21 cellular contexts compared by ENCODE assay signal in genomic region chr15:27087651-27088583, GRCh38.
"Had no signal": no experiment of that assay in that cellular context is flagged by ENCODE, and none has a peak within 500 bp of the region (broad histone marks: within the 10 kb centered on the region; RNA-seq: fewer than 3 reads in every experiment).

No MANE protein-coding gene starts in this region.

- H3K36me3 Mint-ChIP-seq: naive B cell; stimulated activated naive B cell treated with anti-CD40 and anti-IgM and Interleukin-4, amounts not matched to agents 10 μg/mL and 1 μg/mL and 100 μg/mL, for 72 hours had no signal

- H3K4me3 Mint-ChIP-seq: nephron progenitor cell; stimulated activated naive B cell treated with anti-CD40 and anti-IgM and Interleukin-4, amounts not matched to agents 10 μg/mL and 1 μg/mL and 100 μg/mL, for 72 hours; stimulated activated naive CD8-positive, alpha-beta T cell treated with anti-CD3 and anti-CD28 coated beads, Interleukin-15, amount 100 ng/mL, for 72 hours had no signal

- H3K27me3 Mint-ChIP-seq: naive B cell; stimulated activated naive B cell treated with anti-CD40 and anti-IgM and Interleukin-4, amounts not matched to agents 10 μg/mL and 1 μg/mL and 100 μg/mL, for 72 hours; stimulated activated naive CD8-positive, alpha-beta T cell treated with anti-CD3 and anti-CD28 coated beads, Interleukin-15, amount 100 ng/mL, for 72 hours had no signal

- FAIRE-seq: frontal cortex, islet of Langerhans had no signal

- H3K9me3 ChIP-seq: neutrophil, thoracic aorta had no signal

- H3K4me1 ChIP-seq: heart right ventricle, sigmoid colon, upper lobe of left lung had no signal

- H3K4me1 Mint-ChIP-seq: naive B cell; stimulated activated naive B cell treated with anti-CD40 and anti-IgM and Interleukin-4, amounts not matched to agents 10 μg/mL and 1 μg/mL and 100 μg/mL, for 72 hours; stimulated activated naive CD8-positive, alpha-beta T cell treated with anti-CD3 and anti-CD28 coated beads, Interleukin-15, amount 100 ng/mL, for 72 hours had no signal

- H3K27me3 ChIP-seq: dorsolateral prefrontal cortex, heart right ventricle, neutrophil, sigmoid colon, upper lobe of left lung had no signal

- H3K27ac Mint-ChIP-seq: naive B cell; nephron progenitor cell; stimulated activated naive B cell treated with anti-CD40 and anti-IgM and Interleukin-4, amounts not matched to agents 10 μg/mL and 1 μg/mL and 100 μg/mL, for 72 hours had no signal

- DNase-seq: cortex of kidney; dorsolateral prefrontal cortex; effector CD8-positive, alpha-beta T cell; heart right ventricle; hypothalamus; kidney glomerular epithelial cell; mesendoderm; naive B cell; nephron progenitor cell; posterior cingulate gyrus; sigmoid colon; stimulated activated CD4-positive, alpha-beta T cell treated with anti-CD3 and anti-CD28 coated beads, Interleukin-2, amount 100 ng/mL, for 24 hours; stimulated activated CD4-positive, alpha-beta T cell treated with anti-CD3 and anti-CD28 coated beads, Interleukin-4, amount 100 ng/mL, for 4 hours; stimulated activated naive B cell treated with anti-CD40 and anti-IgM and Interleukin-4, amounts not matched to agents 10 μg/mL and 1 μg/mL and 100 μg/mL, for 72 hours; stimulated activated naive CD8-positive, alpha-beta T cell treated with anti-CD3 and anti-CD28 coated beads, Interleukin-15, amount 100 ng/mL, for 72 hours had no signal

- H3K36me3 ChIP-seq: heart right ventricle, neutrophil, sigmoid colon, thoracic aorta, upper lobe of left lung had no signal

- ATAC-seq: stimulated activated naive B cell treated with anti-CD40 and anti-IgM and Interleukin-4, amounts not matched to agents 10 μg/mL and 1 μg/mL and 100 μg/mL, for 72 hours; stimulated activated naive CD8-positive, alpha-beta T cell treated with anti-CD3 and anti-CD28 coated beads, Interleukin-15, amount 100 ng/mL, for 72 hours had no signal

- H3K4me3 ChIP-seq: dorsolateral prefrontal cortex, heart right ventricle, sigmoid colon, skin epidermis, thoracic aorta, upper lobe of left lung had no signal

- H3K27ac ChIP-seq: dorsolateral prefrontal cortex, heart right ventricle, neutrophil, sigmoid colon, skin epidermis, thoracic aorta, upper lobe of left lung had no signal
